ENCODE assay signal across 17 cellular contexts in the genomic region with DNA sequence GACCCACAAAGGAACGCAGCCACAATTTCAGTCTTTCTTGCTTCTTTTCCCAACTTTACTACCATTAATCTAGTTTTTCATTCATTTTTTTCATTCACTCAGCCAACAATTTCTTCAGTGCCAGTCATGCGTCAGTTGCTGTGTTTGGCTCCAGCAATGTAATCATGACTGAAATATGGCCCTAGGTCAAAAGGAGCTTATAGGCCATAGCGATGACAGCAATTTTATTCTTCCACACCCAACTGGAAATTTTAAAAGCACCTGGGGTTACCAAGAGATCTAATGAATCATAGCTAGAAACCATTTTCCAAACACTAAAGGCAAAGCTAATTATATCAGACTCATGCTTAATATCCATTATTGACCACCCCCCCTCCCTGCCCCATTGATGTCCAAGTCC. TPM values are rescaled to one million over a fixed set of nuclear protein-coding genes. Genes with fewer than 3 reads are reported as not detected.
"Had no signal": no experiment of that assay in that cellular context is flagged by ENCODE, and none has a peak within 500 bp of the region (broad histone marks: within the 10 kb centered on the region; RNA-seq: fewer than 3 reads in every experiment).

No MANE protein-coding gene starts in this region.

- H3K27ac Mint-ChIP-seq: activated CD4-positive, alpha-beta memory T cell treated with anti-CD3 and anti-CD28 coated beads, Interleukin-2, amount 10 ng/mL, durations not matched to agents 7 days and 5 days; activated naive CD4-positive, alpha-beta T cell treated with anti-CD3 and anti-CD28 coated beads, Interleukin-2, amount 10 ng/mL, durations not matched to agents 7 days and 5 days; activated T-cell treated with anti-CD3 and anti-CD28 coated beads, Interleukin-2, amount 50 U/mL, for 24 hours; stimulated activated memory B cell treated with anti-CD40 and anti-IgM and Interleukin-4, amounts not matched to agents 10 μg/mL and 1 μg/mL and 100 μg/mL, for 72 hours had no signal

- H3K27me3 Mint-ChIP-seq: activated naive CD4-positive, alpha-beta T cell treated with anti-CD3 and anti-CD28 coated beads, Interleukin-2, amount 10 ng/mL, durations not matched to agents 7 days and 5 days; activated T-cell treated with anti-CD3 and anti-CD28 coated beads, Interleukin-2, amount 50 U/mL, for 24 hours; naive B cell; stimulated activated memory B cell treated with anti-CD40 and anti-IgM and Interleukin-4, amounts not matched to agents 10 μg/mL and 1 μg/mL and 100 μg/mL, for 72 hours had no signal

- H3K4me3 ChIP-seq: colonic mucosa, gastroesophageal sphincter, heart right ventricle, pancreas, sigmoid colon, upper lobe of right lung had no signal

- DNase-seq: activated CD4-positive, alpha-beta memory T cell treated with anti-CD3 and anti-CD28 coated beads, Interleukin-2, amount 10 ng/mL, durations not matched to agents 7 days and 5 days; activated CD4-positive, alpha-beta T cell treated with anti-CD3 and anti-CD28 coated beads for 4 hours; activated naive CD4-positive, alpha-beta T cell treated with anti-CD3 and anti-CD28 coated beads, Interleukin-2, amount 10 ng/mL, durations not matched to agents 7 days and 5 days; activated T-cell treated with anti-CD3 and anti-CD28 coated beads, Interleukin-2, amount 50 U/mL, for 24 hours; central memory CD4-positive, alpha-beta T cell; colonic mucosa; heart right ventricle; naive B cell; pancreas; sigmoid colon; stimulated activated CD4-positive, alpha-beta T cell treated with anti-CD3 and anti-CD28 coated beads, Interleukin-1b, Interleukin-23, amount 100 ng/mL, for 48 hours; substantia nigra; upper lobe of right lung had no signal

- H3K36me3 Mint-ChIP-seq: activated naive CD4-positive, alpha-beta T cell treated with anti-CD3 and anti-CD28 coated beads, Interleukin-2, amount 10 ng/mL, durations not matched to agents 7 days and 5 days; naive B cell; stimulated activated memory B cell treated with anti-CD40 and anti-IgM and Interleukin-4, amounts not matched to agents 10 μg/mL and 1 μg/mL and 100 μg/mL, for 72 hours had no signal

- ATAC-seq: gastroesophageal sphincter; heart right ventricle; pancreas; stimulated activated memory B cell treated with anti-CD40 and anti-IgM and Interleukin-4, amounts not matched to agents 10 μg/mL and 1 μg/mL and 100 μg/mL, for 72 hours; upper lobe of right lung had no signal

- H3K36me3 ChIP-seq: colonic mucosa, gastroesophageal sphincter, heart right ventricle, pancreas, sigmoid colon, upper lobe of right lung had no signal

- H3K9me3 ChIP-seq: colonic mucosa, gastroesophageal sphincter, heart right ventricle, pancreas, sigmoid colon, upper lobe of right lung had no signal

- H3K4me1 ChIP-seq: colonic mucosa, pancreas had no signal

- H3K27ac ChIP-seq: colonic mucosa, heart right ventricle, pancreas, sigmoid colon, upper lobe of right lung had no signal

- H3K27me3 ChIP-seq: colonic mucosa, gastroesophageal sphincter, heart right ventricle, pancreas, sigmoid colon, upper lobe of right lung had no signal

- H3K4me3 Mint-ChIP-seq: activated CD4-positive, alpha-beta memory T cell treated with anti-CD3 and anti-CD28 coated beads, Interleukin-2, amount 10 ng/mL, durations not matched to agents 7 days and 5 days; activated naive CD4-positive, alpha-beta T cell treated with anti-CD3 and anti-CD28 coated beads, Interleukin-2, amount 10 ng/mL, durations not matched to agents 7 days and 5 days; activated T-cell treated with anti-CD3 and anti-CD28 coated beads, Interleukin-2, amount 50 U/mL, for 24 hours; stimulated activated memory B cell treated with anti-CD40 and anti-IgM and Interleukin-4, amounts not matched to agents 10 μg/mL and 1 μg/mL and 100 μg/mL, for 72 hours had no signal

- H3K9me3 Mint-ChIP-seq: activated CD4-positive, alpha-beta memory T cell treated with anti-CD3 and anti-CD28 coated beads, Interleukin-2, amount 10 ng/mL, durations not matched to agents 7 days and 5 days; activated naive CD4-positive, alpha-beta T cell treated with anti-CD3 and anti-CD28 coated beads, Interleukin-2, amount 10 ng/mL, durations not matched to agents 7 days and 5 days; activated T-cell treated with anti-CD3 and anti-CD28 coated beads, Interleukin-2, amount 50 U/mL, for 24 hours; stimulated activated memory B cell treated with anti-CD40 and anti-IgM and Interleukin-4, amounts not matched to agents 10 μg/mL and 1 μg/mL and 100 μg/mL, for 72 hours had no signal

RNA-seq across cellular contexts. Expression of gene C1QTNF7, which starts 29.8 kb away (rescaled TPM):
- total RNA-seq: activated CD4-positive, alpha-beta memory T cell treated with anti-CD3 and anti-CD28 coated beads, Interleukin-2, amount 10 ng/mL, durations not matched to agents 7 days and 5 days; lung microvascular endothelial cell; T-helper 1 cell treated with Interleukin-12 subunit alpha and Interleukin-12 subunit beta and Interleukin-4 antibody, amounts not matched to agents 30 ng/mL and 1 ng/mL, for 36 hours had no signal
